Comparison of ENCODE assay signal across 8 cellular contexts in the genomic region with DNA sequence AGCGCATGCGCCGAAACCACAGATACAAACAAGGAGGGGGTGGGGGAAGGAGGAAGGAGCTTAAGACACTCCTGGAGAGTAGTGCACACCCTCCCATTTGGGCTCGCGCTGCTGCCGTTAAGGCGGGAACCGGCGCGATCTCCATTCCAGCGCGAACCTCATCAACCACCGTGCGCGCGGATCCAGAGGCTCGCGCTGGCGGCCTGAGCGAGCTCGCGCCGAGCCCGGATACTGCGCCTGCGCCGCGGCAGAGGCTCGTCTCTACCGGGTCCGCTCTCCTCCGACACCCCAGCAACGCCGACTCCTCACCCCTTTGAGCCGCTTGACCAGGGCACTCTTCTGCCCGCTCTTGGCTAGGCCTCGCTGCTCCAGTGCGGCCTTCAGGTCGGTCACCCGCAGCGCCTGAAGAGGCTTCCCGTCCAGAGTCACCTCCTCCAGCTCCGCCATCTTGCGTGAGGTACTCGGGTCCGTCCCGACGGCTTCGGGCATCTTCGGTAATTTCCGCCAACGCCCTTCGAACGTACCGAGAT. TPM values are rescaled to one million over a fixed set of nuclear protein-coding genes. Genes with fewer than 3 reads are reported as not detected.
DNase-seq lines count a peak whose midpoint lies in the region; ATAC-seq, FAIRE-seq and TF ChIP-seq lines count a peak whose summit lies in the region.

A gene with protein sequence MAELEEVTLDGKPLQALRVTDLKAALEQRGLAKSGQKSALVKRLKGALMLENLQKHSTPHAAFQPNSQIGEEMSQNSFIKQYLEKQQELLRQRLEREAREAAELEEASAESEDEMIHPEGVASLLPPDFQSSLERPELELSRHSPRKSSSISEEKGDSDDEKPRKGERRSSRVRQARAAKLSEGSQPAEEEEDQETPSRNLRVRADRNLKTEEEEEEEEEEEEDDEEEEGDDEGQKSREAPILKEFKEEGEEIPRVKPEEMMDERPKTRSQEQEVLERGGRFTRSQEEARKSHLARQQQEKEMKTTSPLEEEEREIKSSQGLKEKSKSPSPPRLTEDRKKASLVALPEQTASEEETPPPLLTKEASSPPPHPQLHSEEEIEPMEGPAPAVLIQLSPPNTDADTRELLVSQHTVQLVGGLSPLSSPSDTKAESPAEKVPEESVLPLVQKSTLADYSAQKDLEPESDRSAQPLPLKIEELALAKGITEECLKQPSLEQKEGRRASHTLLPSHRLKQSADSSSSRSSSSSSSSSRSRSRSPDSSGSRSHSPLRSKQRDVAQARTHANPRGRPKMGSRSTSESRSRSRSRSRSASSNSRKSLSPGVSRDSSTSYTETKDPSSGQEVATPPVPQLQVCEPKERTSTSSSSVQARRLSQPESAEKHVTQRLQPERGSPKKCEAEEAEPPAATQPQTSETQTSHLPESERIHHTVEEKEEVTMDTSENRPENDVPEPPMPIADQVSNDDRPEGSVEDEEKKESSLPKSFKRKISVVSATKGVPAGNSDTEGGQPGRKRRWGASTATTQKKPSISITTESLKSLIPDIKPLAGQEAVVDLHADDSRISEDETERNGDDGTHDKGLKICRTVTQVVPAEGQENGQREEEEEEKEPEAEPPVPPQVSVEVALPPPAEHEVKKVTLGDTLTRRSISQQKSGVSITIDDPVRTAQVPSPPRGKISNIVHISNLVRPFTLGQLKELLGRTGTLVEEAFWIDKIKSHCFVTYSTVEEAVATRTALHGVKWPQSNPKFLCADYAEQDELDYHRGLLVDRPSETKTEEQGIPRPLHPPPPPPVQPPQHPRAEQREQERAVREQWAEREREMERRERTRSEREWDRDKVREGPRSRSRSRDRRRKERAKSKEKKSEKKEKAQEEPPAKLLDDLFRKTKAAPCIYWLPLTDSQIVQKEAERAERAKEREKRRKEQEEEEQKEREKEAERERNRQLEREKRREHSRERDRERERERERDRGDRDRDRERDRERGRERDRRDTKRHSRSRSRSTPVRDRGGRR (minus strand): TSS at position 471 of the 530 bp plus-strand sequence. CDS start 24 bp downstream, at position 447.

- CTCF ChIA-PET in RWPE1 (lab: Yijun Ruan, JAX) = interaction anchor here (0.6 to 2.1 kb wide), 5 partner anchors 17 to 65 kb away, joined by 3 to 12 read pairs (median 8); no protein-coding TSS in a partner anchor

- POLR2A ChIA-PET in RWPE1 (lab: Yijun Ruan, JAX; ENCODE audit: low non-redundant PET) = interaction anchor here (0.6 to 1.7 kb wide), 3 partner anchors 16 to 87 kb away, joined by 3 to 5 read pairs (median 4); no protein-coding TSS in a partner anchor

- peaks cover 12% of the 10 kb centered on the region for H3K36me3 ChIP-seq in bronchial epithelial cell (ENCODE audit: control insufficient read depth, insufficient read depth, low read length)

- H3K4me3 ChIP-seq in bronchial epithelial cell (ENCODE audit: low read depth, low read length) = peak within 1 kb of the TSS; percentile 78

- ATAC-seq in HG02852 (IDR thresholded peaks at IDR 0.05; ENCODE audit: unreplicated experiment) = peak; percentile 33

- TF ChIP-seq CTCF in RWPE1 (conservative IDR thresholded peaks at IDR 0.05; ENCODE audit: low read depth) = no peak
- TF ChIP-seq CTCF in bronchial epithelial cell (IDR thresholded peaks at IDR 0.05; ENCODE audit: insufficient read depth, low read length, severe bottlenecking) = no peak

- DNase-seq in GM18507 (ENCODE audit: extremely low spot score, insufficient read length, low read depth) (peak; percentile 52), RWPE1 (ENCODE audit: low spot score) (peak; percentile 84), bronchial epithelial cell (ENCODE audit: low read depth) (peak; percentile 73), left kidney (ENCODE audit: low read depth, low spot score) (peak; percentile 98), NCI-H345 (lab: John Stamatoyannopoulos, UW) (no peak), DMS53 (lab: John Stamatoyannopoulos, UW) (no peak)
- peak; percentile 65 to 99 for DNase-seq in stimulated activated CD4-positive, alpha-beta T cell treated with anti-CD3 and anti-CD28 coated beads, Interleukin-2, amount 100 ng/mL, for 48 hours

- H3K27ac ChIP-seq in RWPE1 = peak within 1 kb of the TSS; percentile 96

- FAIRE-seq in GM18507 (lab: Jason Lieb, UNC) (no peak), bronchial epithelial cell (lab: Jason Lieb, UNC) (no peak)

- no peaks in the 10 kb centered on the region for H3K27me3 ChIP-seq in bronchial epithelial cell (ENCODE audit: control insufficient read depth, insufficient read depth, low read length)

RNA-seq across cellular contexts. Expression of the gene that starts here (rescaled TPM):
- total RNA-seq in bronchial epithelial cell = 45.3 and 45.5 TPM in 2 replicates

Comparison
In these comparisons a context has a peak if more than half of its experiments do, and no peak if none do; other contexts are left out.
1. DNase-seq: peak in GM18507 (single experiment), RWPE1 (single experiment), bronchial epithelial cell (single experiment), left kidney (single experiment) and stimulated activated CD4-positive, alpha-beta T cell treated with anti-CD3 and anti-CD28 coated beads, Interleukin-2, amount 100 ng/mL, for 48 hours (2 of 2); none in NCI-H345 (single experiment) and DMS53 (single experiment).